ENCODE assay signal across 8 cellular contexts in the genomic region with DNA sequence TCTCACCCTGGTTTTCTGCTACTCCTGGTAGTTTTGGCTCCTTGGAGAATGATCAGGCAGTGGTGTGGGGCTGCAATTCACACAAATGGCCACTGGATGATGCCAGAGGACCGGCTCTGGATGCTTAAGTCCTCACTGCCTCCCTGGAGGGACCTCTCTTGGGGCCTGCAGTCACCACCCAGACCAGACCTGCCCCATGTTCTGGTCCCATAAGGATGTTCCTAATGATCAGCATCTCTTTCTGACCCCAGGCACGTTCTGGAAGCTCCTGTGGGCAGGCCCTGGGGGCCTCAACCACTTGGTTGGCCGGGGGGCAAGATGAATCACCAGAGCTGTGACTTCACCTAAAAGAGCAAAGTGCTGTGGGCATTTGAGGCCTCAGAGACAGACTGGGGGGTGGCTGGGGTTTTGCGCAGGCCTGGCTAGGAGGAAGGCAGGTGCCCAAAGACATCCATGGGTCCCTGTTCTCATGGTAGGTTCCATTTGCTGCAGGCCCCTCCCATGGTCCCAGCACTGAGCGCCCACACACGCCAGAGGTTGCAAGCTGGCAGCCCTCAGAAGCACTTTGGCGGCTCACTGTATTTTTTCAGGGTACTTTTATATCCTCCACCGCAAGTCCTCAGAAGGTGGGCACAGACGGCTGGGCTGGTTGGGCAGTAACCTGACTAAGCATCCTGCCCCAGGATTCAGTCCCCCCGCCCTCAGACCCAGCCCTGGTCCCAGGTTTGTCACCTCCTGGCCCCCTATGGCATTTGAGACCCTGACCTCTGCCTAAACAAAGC. TPM values are rescaled to one million over a fixed set of nuclear protein-coding genes. Genes with fewer than 3 reads are reported as not detected.
DNase-seq lines count a peak whose midpoint lies in the region; ATAC-seq and TF ChIP-seq lines count a peak whose summit lies in the region.

No MANE protein-coding gene starts in this region.

- CTCF ChIA-PET in CD4-positive, alpha-beta memory T cell (lab: Charles Lee; ENCODE audit: partially characterized antibody) = interaction anchor here (0.8 to 4.5 kb wide), 9 partner anchors 8 to 285 kb away, joined by 3 to 82 read pairs (median 12); partner anchors contain the start of gene RASD1
- CTCF ChIA-PET in activated CD8-positive, alpha-beta T cell treated with anti-CD3 and anti-CD28 coated beads for 36 hours (lab: Charles Lee) = interaction anchor here (0.6 to 5.7 kb wide), 27 partner anchors 9 to 292 kb away, joined by 3 to 65 read pairs (median 3); partner anchors contain the start of genes PEMT and RASD1

- peaks cover 0 to 3% (median 0%) of the 10 kb centered on the region in 8 donors for H3K9me3 Mint-ChIP-seq in CD4-positive, alpha-beta memory T cell
- H3K9me3 Mint-ChIP-seq in activated CD8-positive, alpha-beta T cell treated with anti-CD3 and anti-CD28 coated beads for 36 hours = peaks cover 10% of the 10 kb centered on the region
- H3K9me3 Mint-ChIP-seq in effector memory CD8-positive, alpha-beta T cell = no peaks in the 10 kb centered on the region
- peaks cover 7% of the 10 kb centered on the region for H3K9me3 Mint-ChIP-seq in memory B cell

- no peak overlapping the region for H3K27ac ChIP-seq in CD4-positive, alpha-beta memory T cell (ENCODE audit: low read depth, low read length)

- peak; percentile 99 for TF ChIP-seq CTCF in activated CD8-positive, alpha-beta T cell treated with anti-CD3 and anti-CD28 coated beads for 36 hours (IDR thresholded peaks at IDR 0.05)

- H3K4me3 ChIP-seq in CD4-positive, alpha-beta memory T cell (ENCODE audit: low read length in 2 of 2) = no peak overlapping the region

- H3K27me3 ChIP-seq in CD4-positive, alpha-beta memory T cell (ENCODE audit: insufficient read depth, low read length) = no peaks in the 10 kb centered on the region

- intact Hi-C loops in CD4-positive, alpha-beta memory T cell (cut with micrococcal nuclease) = loop anchor here (1.0 kb wide), 2 partner anchors 140 to 212 kb away; partner anchors contain the start of gene RASD1
- intact Hi-C loops in activated CD8-positive, alpha-beta T cell treated with anti-CD3 and anti-CD28 coated beads for 36 hours (cut with micrococcal nuclease) = loop anchor here (1.0 to 10.0 kb wide), 2 partner anchors 84 to 138 kb away; partner anchors contain the start of gene RASD1

- peak; percentile 59 to 65 (median 64) for DNase-seq in CD4-positive, alpha-beta memory T cell
- peak; percentile 70 for DNase-seq in HK-2 (ENCODE audit: unreplicated experiment)
- peak; percentile 78 for DNase-seq in NCI-H82 treated with DMSO at 0.1 percent for 48 hours (lab: John Stamatoyannopoulos, UW; ENCODE audit: unreplicated experiment)
- peak; percentile 85 for DNase-seq in activated CD8-positive, alpha-beta T cell treated with anti-CD3 and anti-CD28 coated beads for 36 hours
- DNase-seq in effector memory CD8-positive, alpha-beta T cell = peak; percentile 61 to 79 (median 69)
- DNase-seq in memory B cell (ENCODE audit: low spot score in 2 of 2) = peak; percentile 56 to 63
- peak; percentile 29 for DNase-seq in stimulated activated CD8-positive, alpha-beta memory T cell treated with anti-CD3 and anti-CD28 coated beads, Interleukin-15, amount 100 ng/mL, for 24 hours (ENCODE audit: low read depth)

- H3K4me3 Mint-ChIP-seq in CD4-positive, alpha-beta memory T cell = no peak overlapping the region
- no peak overlapping the region for H3K4me3 Mint-ChIP-seq in activated CD8-positive, alpha-beta T cell treated with anti-CD3 and anti-CD28 coated beads for 36 hours
- H3K4me3 Mint-ChIP-seq in effector memory CD8-positive, alpha-beta T cell = no peak overlapping the region
- no peak overlapping the region for H3K4me3 Mint-ChIP-seq in memory B cell

- H3K9me3 ChIP-seq in CD4-positive, alpha-beta memory T cell (ENCODE audit: control insufficient read depth in 1 of 2, low read length in 2 of 2) = no peaks in the 10 kb centered on the region

- peaks cover 1 to 4% of the 10 kb centered on the region in 2 donors for H3K27me3 Mint-ChIP-seq in CD4-positive, alpha-beta memory T cell
- H3K27me3 Mint-ChIP-seq in activated CD8-positive, alpha-beta T cell treated with anti-CD3 and anti-CD28 coated beads for 36 hours = no peaks in the 10 kb centered on the region
- H3K27me3 Mint-ChIP-seq in effector memory CD8-positive, alpha-beta T cell = peaks cover 0 to 15% of the 10 kb centered on the region in 2 donors
- H3K27me3 Mint-ChIP-seq in memory B cell = peaks cover 7% of the 10 kb centered on the region

- POLR2A ChIA-PET in CD4-positive, alpha-beta memory T cell (lab: Charles Lee; ENCODE audit: partially characterized antibody) = no interaction called here
- POLR2A ChIA-PET in activated CD8-positive, alpha-beta T cell treated with anti-CD3 and anti-CD28 coated beads for 36 hours (lab: Charles Lee) = no interaction called here

- H3K36me3 Mint-ChIP-seq in CD4-positive, alpha-beta memory T cell = no peaks in the 10 kb centered on the region
- H3K36me3 Mint-ChIP-seq in activated CD8-positive, alpha-beta T cell treated with anti-CD3 and anti-CD28 coated beads for 36 hours (ENCODE audit: low read depth) = no peaks in the 10 kb centered on the region
- H3K36me3 Mint-ChIP-seq in effector memory CD8-positive, alpha-beta T cell (ENCODE audit: insufficient read depth) = no peaks in the 10 kb centered on the region
- no peaks in the 10 kb centered on the region for H3K36me3 Mint-ChIP-seq in memory B cell

- no peaks in the 10 kb centered on the region for H3K4me1 ChIP-seq in CD4-positive, alpha-beta memory T cell (ENCODE audit: insufficient read depth, low read length)

- H3K4me1 Mint-ChIP-seq in CD4-positive, alpha-beta memory T cell = peaks cover 0 to 7% (median 1%) of the 10 kb centered on the region in 4 donors
- no peaks in the 10 kb centered on the region for H3K4me1 Mint-ChIP-seq in activated CD8-positive, alpha-beta T cell treated with anti-CD3 and anti-CD28 coated beads for 36 hours (ENCODE audit: low read depth)
- peaks cover 0 to 5% of the 10 kb centered on the region in 2 donors for H3K4me1 Mint-ChIP-seq in effector memory CD8-positive, alpha-beta T cell (ENCODE audit: low read depth in 2 of 2)
- no peaks in the 10 kb centered on the region for H3K4me1 Mint-ChIP-seq in memory B cell

- H3K36me3 ChIP-seq in CD4-positive, alpha-beta memory T cell (ENCODE audit: insufficient read depth, low read length) = no peaks in the 10 kb centered on the region

- ATAC-seq in activated CD8-positive, alpha-beta T cell treated with anti-CD3 and anti-CD28 coated beads for 36 hours = peak; percentile 92
- peak; percentile 85 for ATAC-seq in effector memory CD8-positive, alpha-beta T cell (replicated peaks)
- ATAC-seq in memory B cell (ENCODE audit: low read depth) (peak; percentile 75), HG02970 (IDR thresholded peaks at IDR 0.05; ENCODE audit: low FRiP score, unreplicated experiment) (no peak)

- H3K27ac Mint-ChIP-seq in CD4-positive, alpha-beta memory T cell = peak overlapping the region in 1 of 7 donors; percentile 46
- no peak overlapping the region for H3K27ac Mint-ChIP-seq in activated CD8-positive, alpha-beta T cell treated with anti-CD3 and anti-CD28 coated beads for 36 hours
- H3K27ac Mint-ChIP-seq in effector memory CD8-positive, alpha-beta T cell = peak overlapping the region in 1 of 2 donors; percentile 46
- no peak overlapping the region for H3K27ac Mint-ChIP-seq in memory B cell

RNA-seq across cellular contexts. Expression of gene NT5M, which starts 53.2 kb away (rescaled TPM):
- 1 to 10 TPM; 1.4 to 2.7 TPM for total RNA-seq in CD4-positive, alpha-beta memory T cell
- polyA plus RNA-seq in CD4-positive, alpha-beta memory T cell = 1 to 10 TPM in 1 of 2 donors, under 1 TPM in 1; 0.37 to 2.9 TPM
- 1 to 10 TPM; 8.3 to 9.4 TPM for total RNA-seq in activated CD8-positive, alpha-beta T cell treated with anti-CD3 and anti-CD28 coated beads for 36 hours

Comparison
In these comparisons a context has a peak if more than half of its experiments do, and no peak if none do; other contexts are left out.
1. DNase-seq: peak in every context shown above with its lines; median percentile 85 in activated CD8-positive, alpha-beta T cell treated with anti-CD3 and anti-CD28 coated beads for 36 hours; 78 in NCI-H82 treated with DMSO at 0.1 percent for 48 hours; 70 in HK-2; 69 in effector memory CD8-positive, alpha-beta T cell; 64 in CD4-positive, alpha-beta memory T cell; 60 in memory B cell; 29 in stimulated activated CD8-positive, alpha-beta memory T cell treated with anti-CD3 and anti-CD28 coated beads, Interleukin-15, amount 100 ng/mL, for 24 hours.